In genomic region chr1:19467199-19468187, GRCh38 we compare ENCODE assay signal across 9 cellular contexts. TPM values are rescaled to one million over a fixed set of nuclear protein-coding genes. Genes with fewer than 3 reads are reported as not detected.
A peak's percentile ranks its signal among the peaks of the same experiment; 100 is the strongest.
DNase-seq lines count a peak whose midpoint lies in the region; ATAC-seq and TF ChIP-seq lines count a peak whose summit lies in the region.
"Had no signal": no experiment of that assay in that cellular context is flagged by ENCODE, and none has a peak within 500 bp of the region (broad histone marks: within the 10 kb centered on the region; RNA-seq: fewer than 3 reads in every experiment).

No MANE protein-coding gene starts in this region.

- H3K4ac ChIP-seq in trophoblast cell (ENCODE audit: low read depth, low read length): peak overlapping the region; percentile 71

- H3K9me3 Mint-ChIP-seq in CD4-positive, alpha-beta memory T cell: no peaks in the 10 kb centered on the region
- no peaks in the 10 kb centered on the region for H3K9me3 Mint-ChIP-seq in activated B cell treated with CpG ODN at 0.5 μM for 24 hours

- intact Hi-C loops in CD4-positive, alpha-beta memory T cell (cut with micrococcal nuclease): loop anchor here (1.0 to 5.0 kb wide), 3 partner anchors 18 to 77 kb away; partner anchors contain the start of gene CAPZB
- intact Hi-C loops in activated B cell treated with CpG ODN at 0.5 μM for 24 hours (cut with micrococcal nuclease): loop anchor here (2.0 kb wide), 3 partner anchors 13 to 77 kb away; partner anchors contain the start of gene CAPZB
- intact Hi-C loops in esophagus muscularis mucosa (cut with DNase I): no loop called here

- no peak overlapping the region for H4K91ac ChIP-seq in trophoblast cell (ENCODE audit: low read depth, low read length)

- no peak overlapping the region for H3K9ac ChIP-seq in trophoblast cell (ENCODE audit: low read length)

- peak overlapping the region; percentile 5 to 87 (median 73) for H3K4me3 Mint-ChIP-seq in CD4-positive, alpha-beta memory T cell
- H3K4me3 Mint-ChIP-seq in activated B cell treated with CpG ODN at 0.5 μM for 24 hours: peak overlapping the region; percentile 76

- H3K4me2 ChIP-seq in trophoblast cell (ENCODE audit: low read length): no peak overlapping the region

- H3K36me3 ChIP-seq in CD4-positive, alpha-beta memory T cell (ENCODE audit: insufficient read depth, low read length): peaks cover 7% of the 10 kb centered on the region
- H3K36me3 ChIP-seq in esophagus muscularis mucosa: peaks cover 0 to 9% (median 0%) of the 10 kb centered on the region in 4 donors
- H3K36me3 ChIP-seq in trophoblast cell (ENCODE audit: control insufficient read depth in 1 of 2, insufficient read depth in 2 of 2, low read length in 2 of 2): peaks cover 7 to 16% of the 10 kb centered on the region in 2 experiments

- H3K18ac ChIP-seq in trophoblast cell (ENCODE audit: low read length): no peak overlapping the region

- no peaks in the 10 kb centered on the region for H3K79me1 ChIP-seq in trophoblast cell (ENCODE audit: low read length)

- no peak overlapping the region for H2BK120ac ChIP-seq in trophoblast cell (ENCODE audit: insufficient read depth, low read length, poor library complexity)

- CTCF ChIA-PET in CD4-positive, alpha-beta memory T cell (lab: Charles Lee; ENCODE audit: partially characterized antibody): interaction anchor here (0.7 to 4.8 kb wide), 7 partner anchors 10 to 114 kb away, joined by 3 to 26 read pairs (median 4); no protein-coding TSS in a partner anchor
- CTCF ChIA-PET in activated B cell treated with CpG ODN at 0.5 μM for 24 hours (lab: Charles Lee): interaction anchor here (1.0 to 2.5 kb wide), 4 partner anchors 18 to 180 kb away, joined by 3 to 5 read pairs (median 4); partner anchors contain the start of gene CAPZB

- no peaks in the 10 kb centered on the region for H3K27me3 ChIP-seq in CD4-positive, alpha-beta memory T cell (ENCODE audit: insufficient read depth, low read length)
- H3K27me3 ChIP-seq in esophagus muscularis mucosa (no peaks in the 10 kb centered on the region), trophoblast cell (ENCODE audit: insufficient read depth, low read length) (no peaks in the 10 kb centered on the region)

- H3K4me3 ChIP-seq in CD4-positive, alpha-beta memory T cell (ENCODE audit: low read length in 2 of 2): no peak overlapping the region
- H3K4me3 ChIP-seq in esophagus muscularis mucosa (no peak overlapping the region), trophoblast cell (ENCODE audit: low read depth, low read length) (no peak overlapping the region)

- H3K27me3 Mint-ChIP-seq in CD4-positive, alpha-beta memory T cell: no peaks in the 10 kb centered on the region
- H3K27me3 Mint-ChIP-seq in activated B cell treated with CpG ODN at 0.5 μM for 24 hours: no peaks in the 10 kb centered on the region

- H3K27ac ChIP-seq in CD4-positive, alpha-beta memory T cell (ENCODE audit: low read depth, low read length): peak overlapping the region; percentile 59
- peak overlapping the region; percentile 63 to 73 (median 70) for H3K27ac ChIP-seq in esophagus muscularis mucosa (replicated peaks in 1 of 4)
- H3K27ac ChIP-seq in trophoblast cell (ENCODE audit: low read depth, low read length): no peak overlapping the region

- no peak for TF ChIP-seq EP300 in esophagus muscularis mucosa (IDR thresholded peaks at IDR 0.05)

- TF ChIP-seq POLR2A in esophagus muscularis mucosa (IDR thresholded peaks at IDR 0.05; ENCODE audit: low read depth): no peak

- H3K9me3 ChIP-seq in CD4-positive, alpha-beta memory T cell (ENCODE audit: control insufficient read depth in 1 of 2, low read length in 2 of 2): no peaks in the 10 kb centered on the region
- no peaks in the 10 kb centered on the region for H3K9me3 ChIP-seq in esophagus muscularis mucosa
- peaks cover 1% of the 10 kb centered on the region for H3K9me3 ChIP-seq in trophoblast cell (ENCODE audit: insufficient read depth, low read depth, low read length)

- peak overlapping the region; percentile 86 to 97 (median 95) for H3K27ac Mint-ChIP-seq in CD4-positive, alpha-beta memory T cell
- peak overlapping the region; percentile 95 for H3K27ac Mint-ChIP-seq in activated B cell treated with CpG ODN at 0.5 μM for 24 hours

- peaks cover 97% of the 10 kb centered on the region for H3K4me1 ChIP-seq in CD4-positive, alpha-beta memory T cell (ENCODE audit: insufficient read depth, low read length)
- H3K4me1 ChIP-seq in esophagus muscularis mucosa (peaks cover 82 to 97% (median 95%) of the 10 kb centered on the region in 4 donors), trophoblast cell (ENCODE audit: control insufficient read depth in 1 of 2, insufficient read depth in 2 of 2, low read length in 2 of 2) (peaks cover 12 to 18% of the 10 kb centered on the region in 2 experiments)

- WGBS in esophagus muscularis mucosa: 63% methylated on average over 11 of the region's 14 CpGs
- no CpG with 5 or more reads among the region's 14 CpGs for WGBS in trophoblast cell (ENCODE audit: extremely low coverage, insufficient coverage, insufficient read length)

- no peak overlapping the region for H3K23ac ChIP-seq in trophoblast cell (ENCODE audit: low read length)

- H2AFZ ChIP-seq in trophoblast cell (ENCODE audit: insufficient read depth, low read length, poor library complexity): no peak overlapping the region

- H3K79me2 ChIP-seq in trophoblast cell (ENCODE audit: control insufficient read depth, insufficient read depth, low read length, poor library complexity): peaks cover 39% of the 10 kb centered on the region

- H2AK5ac ChIP-seq in trophoblast cell (ENCODE audit: low read length): no peak overlapping the region

- no peak overlapping the region for H4K12ac ChIP-seq in trophoblast cell (ENCODE audit: low read depth, low read length)

- H2BK12ac ChIP-seq in trophoblast cell (ENCODE audit: low read length): no peak overlapping the region

- H2BK5ac ChIP-seq in trophoblast cell (ENCODE audit: low read depth, low read length, poor library complexity): no peak overlapping the region

- no peak overlapping the region for H4K8ac ChIP-seq in trophoblast cell (ENCODE audit: low read depth, low read length)

- POLR2A ChIA-PET in CD4-positive, alpha-beta memory T cell (lab: Charles Lee; ENCODE audit: partially characterized antibody): interaction anchor here (1.4 to 25.1 kb wide), 7 partner anchors 2 to 130 kb away, joined by 4 to 734 read pairs (median 9); partner anchors contain the start of gene CAPZB
- POLR2A ChIA-PET in activated B cell treated with CpG ODN at 0.5 μM for 24 hours (lab: Charles Lee): interaction anchor here (0.6 to 3.8 kb wide), 5 partner anchors 12 to 333 kb away, joined by 5 to 45 read pairs (median 12); partner anchors contain the start of gene CAPZB

- ATAC-seq in activated B cell treated with CpG ODN at 0.5 μM for 24 hours (ENCODE audit: low read depth): no peak
- ATAC-seq in HG02588 (IDR thresholded peaks at IDR 0.05; ENCODE audit: unreplicated experiment): no peak
- ATAC-seq in GM21619 (IDR thresholded peaks at IDR 0.05; ENCODE audit: unreplicated experiment): no peak
- no peak for ATAC-seq in HG03159 (IDR thresholded peaks at IDR 0.05; ENCODE audit: unreplicated experiment)

- TF ChIP-seq CTCF in activated B cell treated with CpG ODN at 0.5 μM for 24 hours (IDR thresholded peaks at IDR 0.05) (no peak), esophagus muscularis mucosa (IDR thresholded peaks at IDR 0.05) (no peak)

- H3K36me3 Mint-ChIP-seq in CD4-positive, alpha-beta memory T cell: peaks cover 34 to 59% of the 10 kb centered on the region in 2 donors
- peaks cover 35% of the 10 kb centered on the region for H3K36me3 Mint-ChIP-seq in activated B cell treated with CpG ODN at 0.5 μM for 24 hours (ENCODE audit: low read depth)

- peaks cover 81 to 99% (median 90%) of the 10 kb centered on the region in 4 donors for H3K4me1 Mint-ChIP-seq in CD4-positive, alpha-beta memory T cell
- peaks cover 99% of the 10 kb centered on the region for H3K4me1 Mint-ChIP-seq in activated B cell treated with CpG ODN at 0.5 μM for 24 hours

- DNase-seq in CD4-positive, alpha-beta memory T cell: no peak
- DNase-seq in activated B cell treated with CpG ODN at 0.5 μM for 24 hours (no peak), esophagus muscularis mucosa (ENCODE audit: extremely low spot score) (no peak), trophoblast cell (no peak), HUDEP-2 (lab: John Stamatoyannopoulos, UW; ENCODE audit: unreplicated experiment in 76 of 76) (no peak)
- DNase-seq: activated CD4-positive, CD25-positive, alpha-beta regulatory T cell treated with anti-CD3 and anti-CD28 coated beads, Interleukin-2, amount 50 U/mL, for 72 hours had no signal

- H3K14ac ChIP-seq in trophoblast cell (ENCODE audit: low read length): no peak overlapping the region

RNA-seq across cellular contexts. Expression of gene CAPZB, which starts 17.8 kb away (rescaled TPM):
- 100 to 1,000 TPM; 244 to 255 TPM for total RNA-seq in CD4-positive, alpha-beta memory T cell
- 100 to 1,000 TPM; 436 to 602 TPM for polyA plus RNA-seq in CD4-positive, alpha-beta memory T cell
- total RNA-seq in activated B cell treated with CpG ODN at 0.5 μM for 24 hours (334 and 349 TPM in 2 replicates), esophagus muscularis mucosa (100 to 1,000 TPM; 186 to 261 (median 203) TPM)
- 315 and 324 TPM in 2 replicates for polyA plus RNA-seq in trophoblast cell (2013)
